In the genomic region with DNA sequence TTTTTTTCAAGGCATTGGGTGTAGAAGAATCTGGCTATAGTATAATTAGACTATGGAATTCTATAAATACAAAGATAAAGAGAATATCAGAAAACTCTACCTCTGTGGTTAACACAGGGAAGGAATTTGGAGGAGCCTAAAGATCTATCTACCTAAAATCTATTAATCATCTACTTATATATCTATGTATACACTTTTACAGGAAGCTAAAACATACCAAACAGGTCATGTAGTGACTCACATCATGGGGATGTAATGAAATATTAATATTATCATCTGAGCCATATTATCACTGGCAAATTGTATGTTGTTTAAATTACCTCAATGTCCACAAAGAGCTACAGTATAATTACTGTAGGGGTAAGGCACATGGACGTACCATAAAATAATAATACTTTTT, we compare ENCODE assay signal across 30 cellular contexts.
"Had no signal": no experiment of that assay in that cellular context is flagged by ENCODE, and none has a peak within 500 bp of the region (broad histone marks: within the 10 kb centered on the region; RNA-seq: fewer than 3 reads in every experiment).

No MANE protein-coding gene starts in this region.

- H3K36me3 ChIP-seq: adrenal gland, cardiac muscle cell, colonic mucosa, gastrocnemius medialis, heart left ventricle, WERI-Rb-1 had no signal

- H3K27me3 ChIP-seq: adrenal gland, body of pancreas, cardiac muscle cell, colonic mucosa, gastrocnemius medialis, heart left ventricle had no signal

- H3K4me3 ChIP-seq: adrenal gland, body of pancreas, cardiac muscle cell, colonic mucosa, gastrocnemius medialis, heart left ventricle had no signal

- DNase-seq: activated B cell treated with CpG ODN at 0.5 μM for 24 hours; activated CD4-positive, alpha-beta T cell treated with anti-CD3 and anti-CD28 coated beads for 48 hours; activated CD4-positive, alpha-beta T cell treated with anti-CD3 and anti-CD28 coated beads, Interleukin-2, amount 50 U/mL, for 1 hour; activated CD4-positive, alpha-beta T cell treated with anti-CD3 and anti-CD28 coated beads, Interleukin-2, amount 50 U/mL, for 48 hours; activated CD8-positive, alpha-beta memory T cell treated with anti-CD3 and anti-CD28 coated beads for 24 hours; activated CD8-positive, alpha-beta T cell treated with anti-CD3 and anti-CD28 coated beads for 36 hours; activated effector memory CD4-positive, alpha-beta T cell treated with anti-CD3 and anti-CD28 coated beads, Interleukin-2, amount 50 U/mL, for 16 hours; activated naive CD4-positive, alpha-beta T cell treated with anti-CD3 and anti-CD28 coated beads for 36 hours; activated naive CD8-positive, alpha-beta T cell treated with anti-CD3 and anti-CD28 coated beads for 36 hours; activated naive CD8-positive, alpha-beta T cell treated with anti-CD3 and anti-CD28 coated beads, Interleukin-2, amount 50 U/mL, for 24 hours; activated T-cell treated with anti-CD3 and anti-CD28 coated beads, Interleukin-2, amount 50 U/mL, for 1 hour; activated T-cell treated with anti-CD3 and anti-CD28 coated beads, Interleukin-2, amount 50 U/mL, for 48 hours; adrenal gland; amygdala; aorta; body of pancreas; central memory CD4-positive, alpha-beta T cell; cerebellar nuclear complex; colonic mucosa; effector CD8-positive, alpha-beta T cell; foreskin fibroblast; gastrocnemius medialis; glutamatergic neuron; heart left ventricle; hypothalamus; T1000; WERI-Rb-1 had no signal

- FAIRE-seq: endometrium, endothelial cell of umbilical vein had no signal
